1 cellular context compared by ENCODE assay signal in genomic region chr2:74501335-74502071, GRCh38.
TF ChIP-seq lines count a peak whose summit lies in the region.

No MANE protein-coding gene starts in this region.

TF ChIP-seq in HepG2, 621 proteins besides CTCF, POLR2A, EP300 and RAD21 (continued from another document):
- TF ChIP-seq CREB3 (CRISPR knock-in tag; IDR thresholded peaks at IDR 0.05) (no peak), THAP7 (CRISPR knock-in tag; IDR thresholded peaks at IDR 0.05) (peak; percentile 60; the same call in 1 of the 2 replicates), MAF1 (CRISPR knock-in tag; IDR thresholded peaks at IDR 0.05; ENCODE audit: borderline replicate concordance) (no peak), ZKSCAN1 (IDR thresholded peaks at IDR 0.05; ENCODE audit: low read length) (no peak), HOXA3 (CRISPR knock-in tag; IDR thresholded peaks at IDR 0.05) (no peak), ZBTB20 (CRISPR knock-in tag; IDR thresholded peaks at IDR 0.05; ENCODE audit: borderline replicate concordance, low read depth) (no peak), CBFB (CRISPR knock-in tag; IDR thresholded peaks at IDR 0.05) (no peak), AGO2 (optimal IDR thresholded peaks at IDR 0.05; ENCODE audit: low read depth, low read length) (no peak), RNF219 (CRISPR knock-in tag; IDR thresholded peaks at IDR 0.05) (no peak), FIP1L1 (IDR thresholded peaks at IDR 0.05; ENCODE audit: borderline replicate concordance, insufficient read depth, low read depth, low read length) (no peak), DR1 (CRISPR knock-in tag; IDR thresholded peaks at IDR 0.05) (no peak), ZNF441 (CRISPR knock-in tag; IDR thresholded peaks at IDR 0.05; ENCODE audit: borderline replicate concordance) (no peak), FLYWCH1 (CRISPR knock-in tag; IDR thresholded peaks at IDR 0.05) (no peak), ZBTB3 (CRISPR knock-in tag; IDR thresholded peaks at IDR 0.05; ENCODE audit: borderline replicate concordance, low read depth) (no peak), TGIF2 (CRISPR knock-in tag; IDR thresholded peaks at IDR 0.05) (peak; percentile 28; the same call in 1 of the 2 replicates), ZBTB34 (CRISPR knock-in tag; IDR thresholded peaks at IDR 0.05) (0 out of 2 replicates have a peak, but pooled peaks have one; percentile 6), ZBTB37 (CRISPR knock-in tag; IDR thresholded peaks at IDR 0.05) (no peak), HDAC2 (CRISPR knock-in tag; IDR thresholded peaks at IDR 0.05) (no peak)
